In genomic region chr10:111546216-111546615, GRCh38 we compare ENCODE assay signal across 5 cellular contexts.
"Had no signal": no experiment of that assay in that cellular context is flagged by ENCODE, and none has a peak within 500 bp of the region (broad histone marks: within the 10 kb centered on the region; RNA-seq: fewer than 3 reads in every experiment).

No MANE protein-coding gene starts in this region.

- DNase-seq: HFFc6, KBM-7 had no signal

- ATAC-seq: GM23338, HCT116, HepG2 had no signal
